In genomic region chr7:141023305-141023704, GRCh38 we compare ENCODE assay signal across 15 cellular contexts.
"Had no signal": no experiment of that assay in that cellular context is flagged by ENCODE, and none has a peak within 500 bp of the region (broad histone marks: within the 10 kb centered on the region; RNA-seq: fewer than 3 reads in every experiment).

No MANE protein-coding gene starts in this region.

- H3K27me3 ChIP-seq: body of pancreas, right lobe of liver, upper lobe of left lung had no signal

- ATAC-seq: body of pancreas; heart left ventricle; left colon; psoas muscle; right lobe of liver; stimulated activated naive B cell treated with anti-CD40 and anti-IgM and Interleukin-4, amounts not matched to agents 10 μg/mL and 1 μg/mL and 100 μg/mL, for 72 hours had no signal

- H3K4me1 Mint-ChIP-seq: nephron; stimulated activated naive B cell treated with anti-CD40 and anti-IgM and Interleukin-4, amounts not matched to agents 10 μg/mL and 1 μg/mL and 100 μg/mL, for 72 hours had no signal

- H3K4me3 Mint-ChIP-seq: nephron; stimulated activated naive B cell treated with anti-CD40 and anti-IgM and Interleukin-4, amounts not matched to agents 10 μg/mL and 1 μg/mL and 100 μg/mL, for 72 hours had no signal

- DNase-seq: activated effector memory CD4-positive, alpha-beta T cell treated with Interleukin-2 at 50 U/mL for 16 hours; amniotic stem cell; body of pancreas; effector memory CD4-positive, alpha-beta T cell; heart left ventricle; left colon; mammary epithelial cell; psoas muscle; right lobe of liver; SHP77 treated with DMSO at 0.1 percent for 48 hours; stimulated activated CD4-positive, alpha-beta T cell treated with anti-CD3 and anti-CD28 coated beads, Interleukin-2, amount 100 ng/mL, for 24 hours; stimulated activated naive B cell treated with anti-CD40 and anti-IgM and Interleukin-4, amounts not matched to agents 10 μg/mL and 1 μg/mL and 100 μg/mL, for 72 hours; upper lobe of left lung had no signal

- H3K27ac ChIP-seq: body of pancreas, heart left ventricle, psoas muscle, right lobe of liver, suprapubic skin, upper lobe of left lung had no signal

- H3K9me3 ChIP-seq: body of pancreas, right lobe of liver had no signal

- H3K27ac Mint-ChIP-seq: nephron; stimulated activated naive B cell treated with anti-CD40 and anti-IgM and Interleukin-4, amounts not matched to agents 10 μg/mL and 1 μg/mL and 100 μg/mL, for 72 hours had no signal
